19 cellular contexts compared by ENCODE assay signal in the genomic region with DNA sequence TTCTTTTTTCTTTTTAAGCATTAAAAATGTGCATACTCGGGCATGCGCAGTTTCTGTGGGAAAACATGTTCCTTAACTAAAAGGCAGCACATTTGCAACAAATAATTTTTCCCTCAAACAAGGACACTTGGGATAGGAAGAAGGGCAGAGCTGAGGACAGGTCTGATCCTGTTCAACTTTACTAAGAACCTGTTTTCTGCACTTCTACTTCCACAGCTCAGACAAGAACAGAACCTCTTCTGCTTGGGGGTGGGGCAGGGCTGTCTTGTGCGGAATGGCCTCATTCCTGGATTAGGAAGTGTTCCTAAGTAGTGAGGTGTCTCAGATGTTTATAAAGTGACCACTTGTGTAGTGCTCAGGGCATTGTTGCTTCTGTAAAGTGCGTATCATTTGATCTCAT. TPM values are rescaled to one million over a fixed set of nuclear protein-coding genes. Genes with fewer than 3 reads are reported as not detected.
A peak's percentile ranks its signal among the peaks of the same experiment; 100 is the strongest.
DNase-seq lines count a peak whose midpoint lies in the region; ATAC-seq and TF ChIP-seq lines count a peak whose summit lies in the region.
"Had no signal": no experiment of that assay in that cellular context is flagged by ENCODE, and none has a peak within 500 bp of the region (broad histone marks: within the 10 kb centered on the region; RNA-seq: fewer than 3 reads in every experiment).

No MANE protein-coding gene starts in this region.

- H3K27ac Mint-ChIP-seq in activated CD4-positive, alpha-beta memory T cell treated with anti-CD3 and anti-CD28 coated beads, Interleukin-2, amount 10 ng/mL, durations not matched to agents 7 days and 5 days, result peak overlapping the region; percentile 8
- H3K27ac Mint-ChIP-seq in activated CD4-positive, alpha-beta memory T cell treated with anti-CD3 and anti-CD28 coated beads for 36 hours, result no peak overlapping the region
- H3K27ac Mint-ChIP-seq in WTC11, result peak overlapping the region; percentile 19; the same call in 1 of the 2 replicates
- peak overlapping the region; percentile 38 for H3K27ac Mint-ChIP-seq in memory B cell
- H3K27ac Mint-ChIP-seq: B cell, T-helper 17 cell had no signal

- intact Hi-C loops in activated CD4-positive, alpha-beta memory T cell treated with anti-CD3 and anti-CD28 coated beads for 36 hours (cut with micrococcal nuclease), result no loop called here

- H3K36me3 Mint-ChIP-seq in activated CD4-positive, alpha-beta memory T cell treated with anti-CD3 and anti-CD28 coated beads, Interleukin-2, amount 10 ng/mL, durations not matched to agents 7 days and 5 days (ENCODE audit: low read depth), result peaks cover 50% of the 10 kb centered on the region
- peaks cover 32% of the 10 kb centered on the region for H3K36me3 Mint-ChIP-seq in activated CD4-positive, alpha-beta memory T cell treated with anti-CD3 and anti-CD28 coated beads for 36 hours
- H3K36me3 Mint-ChIP-seq in WTC11, result peaks cover 49% of the 10 kb centered on the region
- H3K36me3 Mint-ChIP-seq in memory B cell, result peaks cover 16% of the 10 kb centered on the region

- H3K4me3 Mint-ChIP-seq in activated CD4-positive, alpha-beta memory T cell treated with anti-CD3 and anti-CD28 coated beads, Interleukin-2, amount 10 ng/mL, durations not matched to agents 7 days and 5 days, result no peak overlapping the region
- H3K4me3 Mint-ChIP-seq in activated CD4-positive, alpha-beta memory T cell treated with anti-CD3 and anti-CD28 coated beads for 36 hours, result no peak overlapping the region
- no peak overlapping the region for H3K4me3 Mint-ChIP-seq in WTC11
- no peak overlapping the region for H3K4me3 Mint-ChIP-seq in memory B cell
- H3K4me3 Mint-ChIP-seq: B cell, T-helper 17 cell had no signal

- H3K4me1 Mint-ChIP-seq in activated CD4-positive, alpha-beta memory T cell treated with anti-CD3 and anti-CD28 coated beads, Interleukin-2, amount 10 ng/mL, durations not matched to agents 7 days and 5 days, result peaks cover 19% of the 10 kb centered on the region
- peaks cover 12% of the 10 kb centered on the region for H3K4me1 Mint-ChIP-seq in activated CD4-positive, alpha-beta memory T cell treated with anti-CD3 and anti-CD28 coated beads for 36 hours (ENCODE audit: low read depth)
- H3K4me1 Mint-ChIP-seq in WTC11 (peaks cover 5% of the 10 kb centered on the region), memory B cell (peaks cover 16% of the 10 kb centered on the region)

- CTCF ChIA-PET in activated CD4-positive, alpha-beta memory T cell treated with anti-CD3 and anti-CD28 coated beads, Interleukin-2, amount 10 ng/mL, durations not matched to agents 7 days and 5 days (lab: Charles Lee), result no interaction called here
- CTCF ChIA-PET in activated CD4-positive, alpha-beta memory T cell treated with anti-CD3 and anti-CD28 coated beads for 36 hours (lab: Charles Lee), result no interaction called here
- CTCF ChIA-PET in WTC11 (lab: Charles Lee), result no interaction called here

- H3K27me3 Mint-ChIP-seq in activated CD4-positive, alpha-beta memory T cell treated with anti-CD3 and anti-CD28 coated beads, Interleukin-2, amount 10 ng/mL, durations not matched to agents 7 days and 5 days, result no peaks in the 10 kb centered on the region
- H3K27me3 Mint-ChIP-seq in activated CD4-positive, alpha-beta memory T cell treated with anti-CD3 and anti-CD28 coated beads for 36 hours, result no peaks in the 10 kb centered on the region
- H3K27me3 Mint-ChIP-seq in WTC11 (ENCODE audit: low read depth) (no peaks in the 10 kb centered on the region; the same call in 1 of the 2 replicates), memory B cell (no peaks in the 10 kb centered on the region)
- H3K27me3 Mint-ChIP-seq: B cell; naive thymus-derived CD8-positive, alpha-beta T cell; T-helper 17 cell had no signal

- H3K9me3 Mint-ChIP-seq in activated CD4-positive, alpha-beta memory T cell treated with anti-CD3 and anti-CD28 coated beads, Interleukin-2, amount 10 ng/mL, durations not matched to agents 7 days and 5 days, result no peaks in the 10 kb centered on the region
- no peaks in the 10 kb centered on the region for H3K9me3 Mint-ChIP-seq in activated CD4-positive, alpha-beta memory T cell treated with anti-CD3 and anti-CD28 coated beads for 36 hours
- H3K9me3 Mint-ChIP-seq in WTC11 (no peaks in the 10 kb centered on the region), memory B cell (no peaks in the 10 kb centered on the region)
- H3K9me3 Mint-ChIP-seq: naive thymus-derived CD8-positive, alpha-beta T cell had no signal

- DNase-seq in activated CD4-positive, alpha-beta memory T cell treated with anti-CD3 and anti-CD28 coated beads, Interleukin-2, amount 10 ng/mL, durations not matched to agents 7 days and 5 days, result no peak
- DNase-seq in activated CD4-positive, alpha-beta memory T cell treated with anti-CD3 and anti-CD28 coated beads for 36 hours, result no peak
- no peak for DNase-seq in WTC11 (ENCODE audit: low spot score)
- DNase-seq in memory B cell (ENCODE audit: low spot score in 2 of 2), result no peak
- DNase-seq: activated CD4-positive, alpha-beta T cell treated with anti-CD3 and anti-CD28 coated beads for 48 hours; DMS79; dorsolateral prefrontal cortex; MM.1S; naive thymus-derived CD8-positive, alpha-beta T cell; NCI-H146; NCI-H2171; NCI-H526; ovary; stimulated activated CD4-positive, alpha-beta T cell treated with anti-CD3 and anti-CD28 coated beads, Interleukin-4, amount 100 ng/mL, for 24 hours; stimulated activated naive CD8-positive, alpha-beta T cell treated with anti-CD3 and anti-CD28 coated beads, Interleukin-15, Interleukin-2, amounts not matched to agents 100 U/mL and 50 U/mL, for 24 hours; T-helper 17 cell had no signal

- ATAC-seq in WTC11, result no peak
- ATAC-seq in memory B cell (ENCODE audit: low read depth), result no peak
- ATAC-seq in HG02970 (IDR thresholded peaks at IDR 0.05; ENCODE audit: low FRiP score, unreplicated experiment), result no peak
- ATAC-seq in GM21619 (IDR thresholded peaks at IDR 0.05; ENCODE audit: unreplicated experiment), result no peak
- ATAC-seq: naive thymus-derived CD8-positive, alpha-beta T cell; stimulated activated naive CD8-positive, alpha-beta T cell treated with anti-CD3 and anti-CD28 coated beads, Interleukin-15, Interleukin-2, amounts not matched to agents 100 U/mL and 50 U/mL, for 24 hours; T-helper 17 cell had no signal

- TF ChIP-seq CTCF in WTC11 (IDR thresholded peaks at IDR 0.05), result no peak

- POLR2A ChIA-PET in activated CD4-positive, alpha-beta memory T cell treated with anti-CD3 and anti-CD28 coated beads, Interleukin-2, amount 10 ng/mL, durations not matched to agents 7 days and 5 days (lab: Charles Lee), result no interaction called here
- POLR2A ChIA-PET in activated CD4-positive, alpha-beta memory T cell treated with anti-CD3 and anti-CD28 coated beads for 36 hours (lab: Charles Lee), result no interaction called here
- POLR2A ChIA-PET in WTC11 (lab: Charles Lee), result no interaction called here

TF ChIP-seq in WTC11, 78 proteins besides CTCF, POLR2A, EP300 and RAD21 (continues in another document):
- TF ChIP-seq TEAD1 (CRISPR knock-in tag; IDR thresholded peaks at IDR 0.05), result no peak
- no peak for TF ChIP-seq HMGA2 (CRISPR knock-in tag; IDR thresholded peaks at IDR 0.05)
- TF ChIP-seq FOXJ3 (CRISPR knock-in tag; IDR thresholded peaks at IDR 0.05; ENCODE audit: borderline replicate concordance), result no peak
- TF ChIP-seq, protein P1, sequence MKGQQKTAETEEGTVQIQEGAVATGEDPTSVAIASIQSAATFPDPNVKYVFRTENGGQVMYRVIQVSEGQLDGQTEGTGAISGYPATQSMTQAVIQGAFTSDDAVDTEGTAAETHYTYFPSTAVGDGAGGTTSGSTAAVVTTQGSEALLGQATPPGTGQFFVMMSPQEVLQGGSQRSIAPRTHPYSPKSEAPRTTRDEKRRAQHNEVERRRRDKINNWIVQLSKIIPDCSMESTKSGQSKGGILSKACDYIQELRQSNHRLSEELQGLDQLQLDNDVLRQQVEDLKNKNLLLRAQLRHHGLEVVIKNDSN (CRISPR knock-in tag; IDR thresholded peaks at IDR 0.05), result no peak
- TF ChIP-seq, protein P2, sequence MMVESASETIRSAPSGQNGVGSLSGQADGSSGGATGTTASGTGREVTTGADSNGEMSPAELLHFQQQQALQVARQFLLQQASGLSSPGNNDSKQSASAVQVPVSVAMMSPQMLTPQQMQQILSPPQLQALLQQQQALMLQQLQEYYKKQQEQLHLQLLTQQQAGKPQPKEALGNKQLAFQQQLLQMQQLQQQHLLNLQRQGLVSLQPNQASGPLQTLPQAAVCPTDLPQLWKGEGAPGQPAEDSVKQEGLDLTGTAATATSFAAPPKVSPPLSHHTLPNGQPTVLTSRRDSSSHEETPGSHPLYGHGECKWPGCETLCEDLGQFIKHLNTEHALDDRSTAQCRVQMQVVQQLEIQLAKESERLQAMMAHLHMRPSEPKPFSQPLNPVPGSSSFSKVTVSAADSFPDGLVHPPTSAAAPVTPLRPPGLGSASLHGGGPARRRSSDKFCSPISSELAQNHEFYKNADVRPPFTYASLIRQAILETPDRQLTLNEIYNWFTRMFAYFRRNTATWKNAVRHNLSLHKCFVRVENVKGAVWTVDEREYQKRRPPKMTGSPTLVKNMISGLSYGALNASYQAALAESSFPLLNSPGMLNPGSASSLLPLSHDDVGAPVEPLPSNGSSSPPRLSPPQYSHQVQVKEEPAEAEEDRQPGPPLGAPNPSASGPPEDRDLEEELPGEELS (CRISPR knock-in tag; IDR thresholded peaks at IDR 0.05), result no peak

RNA-seq across cellular contexts. Expression of a gene that starts 18.3 kb away (rescaled TPM):
- 100 to 1,000 TPM; 124 to 126 TPM for total RNA-seq in activated CD4-positive, alpha-beta memory T cell treated with anti-CD3 and anti-CD28 coated beads, Interleukin-2, amount 10 ng/mL, durations not matched to agents 7 days and 5 days
- 100 to 1,000 TPM; 103 to 113 TPM for total RNA-seq in activated CD4-positive, alpha-beta memory T cell treated with anti-CD3 and anti-CD28 coated beads for 36 hours
- 106 to 141 TPM (median 110 TPM) in 3 replicates for total RNA-seq in WTC11 (2021)

RNA-seq across cellular contexts. Expression of a gene that starts 18.6 kb away (rescaled TPM):
- 10 to 100 TPM; 90.5 to 90.7 TPM for total RNA-seq in activated CD4-positive, alpha-beta memory T cell treated with anti-CD3 and anti-CD28 coated beads, Interleukin-2, amount 10 ng/mL, durations not matched to agents 7 days and 5 days
- total RNA-seq in activated CD4-positive, alpha-beta memory T cell treated with anti-CD3 and anti-CD28 coated beads for 36 hours, result 10 to 100 TPM; 63.5 to 76.4 TPM
- 70.0 to 100 TPM (median 77.8 TPM) in 3 replicates for total RNA-seq in WTC11 (2021)

RNA-seq across cellular contexts. Expression of a gene that starts 39.1 kb away (rescaled TPM):
- total RNA-seq in activated CD4-positive, alpha-beta memory T cell treated with anti-CD3 and anti-CD28 coated beads, Interleukin-2, amount 10 ng/mL, durations not matched to agents 7 days and 5 days, result 10 to 100 TPM; 38.7 to 39.5 TPM
- 10 to 100 TPM; 50.9 to 55.3 TPM for total RNA-seq in activated CD4-positive, alpha-beta memory T cell treated with anti-CD3 and anti-CD28 coated beads for 36 hours
- 30.0 to 32.8 TPM (median 32.5 TPM) in 3 replicates for total RNA-seq in WTC11 (2021)

RNA-seq across cellular contexts. Expression of a gene that starts 39.7 kb away (rescaled TPM):
- total RNA-seq in activated CD4-positive, alpha-beta memory T cell treated with anti-CD3 and anti-CD28 coated beads, Interleukin-2, amount 10 ng/mL, durations not matched to agents 7 days and 5 days, result 1 to 10 TPM; 2.5 to 3.2 TPM
- 1 to 10 TPM; 3.8 to 4.1 TPM for total RNA-seq in activated CD4-positive, alpha-beta memory T cell treated with anti-CD3 and anti-CD28 coated beads for 36 hours
- total RNA-seq in WTC11 (2021), result 11.8 to 19.1 TPM (median 15.5 TPM) in 3 replicates

RNA-seq across cellular contexts. Expression of a gene that starts 48.9 kb away (rescaled TPM):
- total RNA-seq in activated CD4-positive, alpha-beta memory T cell treated with anti-CD3 and anti-CD28 coated beads, Interleukin-2, amount 10 ng/mL, durations not matched to agents 7 days and 5 days, result 1,000 to 10,000 TPM; 1,036 to 1,058 TPM
- 1,000 to 10,000 TPM; 1,487 to 1,524 TPM for total RNA-seq in activated CD4-positive, alpha-beta memory T cell treated with anti-CD3 and anti-CD28 coated beads for 36 hours
- total RNA-seq in WTC11 (2021), result 1,080 to 1,240 TPM (median 1,178 TPM) in 3 replicates
